ENCODE assay signal across 1 cellular context in the genomic region with DNA sequence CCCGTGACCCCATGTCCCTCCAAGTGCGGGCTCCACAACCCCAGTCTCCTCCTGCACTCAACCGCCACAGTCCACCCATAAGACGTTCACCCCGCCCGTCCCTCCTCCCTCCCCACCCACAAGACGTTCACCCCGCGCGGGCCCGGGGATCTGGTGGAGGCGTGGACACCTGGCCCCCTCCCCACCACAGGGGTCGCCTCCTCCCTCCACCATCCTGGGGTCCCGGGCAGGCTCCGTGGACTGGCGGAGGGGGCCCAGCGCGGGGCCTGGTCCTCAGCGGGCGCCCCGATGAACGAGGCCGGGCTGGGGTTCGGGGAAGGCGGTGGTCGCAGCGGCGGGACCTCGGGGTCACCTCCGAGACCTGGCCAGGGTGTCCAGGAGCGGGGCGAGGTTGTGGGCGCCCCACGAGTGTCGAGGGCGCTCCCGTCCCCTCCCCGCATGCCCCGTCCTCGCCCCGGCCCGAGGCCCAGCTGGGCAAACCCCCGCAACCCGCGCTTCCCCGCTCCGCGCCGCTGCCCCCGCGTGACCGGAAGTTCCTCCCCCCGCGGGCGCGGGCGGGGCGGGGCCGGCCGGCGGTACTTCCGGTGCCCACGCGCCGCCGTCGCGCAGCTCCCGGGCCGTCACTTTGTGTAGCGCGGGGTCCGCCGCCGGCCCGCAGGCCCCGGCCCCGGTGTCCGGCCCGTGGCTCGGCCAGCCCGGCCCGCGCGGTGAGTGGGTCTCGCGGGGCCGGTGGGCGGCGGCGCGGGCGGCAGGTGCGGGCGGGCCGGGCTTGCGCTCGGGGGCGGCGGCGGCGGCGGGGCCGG.
TF ChIP-seq lines count a peak whose summit lies in the region.

A gene (plus strand): TSS at position 578 of the 803 bp plus-strand sequence. CDS start 5,092 bp downstream, outside the sequence.

TF ChIP-seq in HepG2, 621 proteins besides CTCF, POLR2A, EP300 and RAD21 (continued from another document and continues in another):
- TF ChIP-seq, protein P1, sequence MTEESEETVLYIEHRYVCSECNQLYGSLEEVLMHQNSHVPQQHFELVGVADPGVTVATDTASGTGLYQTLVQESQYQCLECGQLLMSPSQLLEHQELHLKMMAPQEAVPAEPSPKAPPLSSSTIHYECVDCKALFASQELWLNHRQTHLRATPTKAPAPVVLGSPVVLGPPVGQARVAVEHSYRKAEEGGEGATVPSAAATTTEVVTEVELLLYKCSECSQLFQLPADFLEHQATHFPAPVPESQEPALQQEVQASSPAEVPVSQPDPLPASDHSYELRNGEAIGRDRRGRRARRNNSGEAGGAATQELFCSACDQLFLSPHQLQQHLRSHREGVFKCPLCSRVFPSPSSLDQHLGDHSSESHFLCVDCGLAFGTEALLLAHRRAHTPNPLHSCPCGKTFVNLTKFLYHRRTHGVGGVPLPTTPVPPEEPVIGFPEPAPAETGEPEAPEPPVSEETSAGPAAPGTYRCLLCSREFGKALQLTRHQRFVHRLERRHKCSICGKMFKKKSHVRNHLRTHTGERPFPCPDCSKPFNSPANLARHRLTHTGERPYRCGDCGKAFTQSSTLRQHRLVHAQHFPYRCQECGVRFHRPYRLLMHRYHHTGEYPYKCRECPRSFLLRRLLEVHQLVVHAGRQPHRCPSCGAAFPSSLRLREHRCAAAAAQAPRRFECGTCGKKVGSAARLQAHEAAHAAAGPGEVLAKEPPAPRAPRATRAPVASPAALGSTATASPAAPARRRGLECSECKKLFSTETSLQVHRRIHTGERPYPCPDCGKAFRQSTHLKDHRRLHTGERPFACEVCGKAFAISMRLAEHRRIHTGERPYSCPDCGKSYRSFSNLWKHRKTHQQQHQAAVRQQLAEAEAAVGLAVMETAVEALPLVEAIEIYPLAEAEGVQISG (CRISPR knock-in tag; IDR thresholded peaks at IDR 0.05), result peak; percentile 35
- TF ChIP-seq NR3C1 (CRISPR knock-in tag; IDR thresholded peaks at IDR 0.05), result no peak
- no peak for TF ChIP-seq SMARCC2 (IDR thresholded peaks at IDR 0.05)
- TF ChIP-seq ZNF552 (CRISPR knock-in tag; IDR thresholded peaks at IDR 0.05; ENCODE audit: borderline replicate concordance), result no peak
- TF ChIP-seq, protein P2, sequence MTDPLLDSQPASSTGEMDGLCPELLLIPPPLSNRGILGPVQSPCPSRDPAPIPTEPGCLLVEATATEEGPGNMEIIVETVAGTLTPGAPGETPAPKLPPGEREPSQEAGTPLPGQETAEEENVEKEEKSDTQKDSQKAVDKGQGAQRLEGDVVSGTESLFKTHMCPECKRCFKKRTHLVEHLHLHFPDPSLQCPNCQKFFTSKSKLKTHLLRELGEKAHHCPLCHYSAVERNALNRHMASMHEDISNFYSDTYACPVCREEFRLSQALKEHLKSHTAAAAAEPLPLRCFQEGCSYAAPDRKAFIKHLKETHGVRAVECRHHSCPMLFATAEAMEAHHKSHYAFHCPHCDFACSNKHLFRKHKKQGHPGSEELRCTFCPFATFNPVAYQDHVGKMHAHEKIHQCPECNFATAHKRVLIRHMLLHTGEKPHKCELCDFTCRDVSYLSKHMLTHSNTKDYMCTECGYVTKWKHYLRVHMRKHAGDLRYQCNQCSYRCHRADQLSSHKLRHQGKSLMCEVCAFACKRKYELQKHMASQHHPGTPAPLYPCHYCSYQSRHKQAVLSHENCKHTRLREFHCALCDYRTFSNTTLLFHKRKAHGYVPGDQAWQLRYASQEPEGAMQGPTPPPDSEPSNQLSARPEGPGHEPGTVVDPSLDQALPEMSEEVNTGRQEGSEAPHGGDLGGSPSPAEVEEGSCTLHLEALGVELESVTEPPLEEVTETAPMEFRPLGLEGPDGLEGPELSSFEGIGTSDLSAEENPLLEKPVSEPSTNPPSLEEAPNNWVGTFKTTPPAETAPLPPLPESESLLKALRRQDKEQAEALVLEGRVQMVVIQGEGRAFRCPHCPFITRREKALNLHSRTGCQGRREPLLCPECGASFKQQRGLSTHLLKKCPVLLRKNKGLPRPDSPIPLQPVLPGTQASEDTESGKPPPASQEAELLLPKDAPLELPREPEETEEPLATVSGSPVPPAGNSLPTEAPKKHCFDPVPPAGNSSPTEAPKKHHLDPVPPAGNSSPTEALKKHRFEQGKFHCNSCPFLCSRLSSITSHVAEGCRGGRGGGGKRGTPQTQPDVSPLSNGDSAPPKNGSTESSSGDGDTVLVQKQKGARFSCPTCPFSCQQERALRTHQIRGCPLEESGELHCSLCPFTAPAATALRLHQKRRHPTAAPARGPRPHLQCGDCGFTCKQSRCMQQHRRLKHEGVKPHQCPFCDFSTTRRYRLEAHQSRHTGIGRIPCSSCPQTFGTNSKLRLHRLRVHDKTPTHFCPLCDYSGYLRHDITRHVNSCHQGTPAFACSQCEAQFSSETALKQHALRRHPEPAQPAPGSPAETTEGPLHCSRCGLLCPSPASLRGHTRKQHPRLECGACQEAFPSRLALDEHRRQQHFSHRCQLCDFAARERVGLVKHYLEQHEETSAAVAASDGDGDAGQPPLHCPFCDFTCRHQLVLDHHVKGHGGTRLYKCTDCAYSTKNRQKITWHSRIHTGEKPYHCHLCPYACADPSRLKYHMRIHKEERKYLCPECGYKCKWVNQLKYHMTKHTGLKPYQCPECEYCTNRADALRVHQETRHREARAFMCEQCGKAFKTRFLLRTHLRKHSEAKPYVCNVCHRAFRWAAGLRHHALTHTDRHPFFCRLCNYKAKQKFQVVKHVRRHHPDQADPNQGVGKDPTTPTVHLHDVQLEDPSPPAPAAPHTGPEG (CRISPR knock-in tag; IDR thresholded peaks at IDR 0.05), result 0 out of 2 replicates have a peak, but pooled peaks have one; percentile 39
- peak; percentile 33 for TF ChIP-seq YY1 (IDR thresholded peaks at IDR 0.05; ENCODE audit: insufficient read depth, insufficient replicate concordance, low read depth, low read length)
- 0 out of 2 replicates have a peak, but pooled peaks have one; percentile 44 for TF ChIP-seq TARDBP (CRISPR knock-in tag; IDR thresholded peaks at IDR 0.05)
- TF ChIP-seq FOXO1 (CRISPR knock-in tag; IDR thresholded peaks at IDR 0.05), result no peak
- TF ChIP-seq, protein P3, sequence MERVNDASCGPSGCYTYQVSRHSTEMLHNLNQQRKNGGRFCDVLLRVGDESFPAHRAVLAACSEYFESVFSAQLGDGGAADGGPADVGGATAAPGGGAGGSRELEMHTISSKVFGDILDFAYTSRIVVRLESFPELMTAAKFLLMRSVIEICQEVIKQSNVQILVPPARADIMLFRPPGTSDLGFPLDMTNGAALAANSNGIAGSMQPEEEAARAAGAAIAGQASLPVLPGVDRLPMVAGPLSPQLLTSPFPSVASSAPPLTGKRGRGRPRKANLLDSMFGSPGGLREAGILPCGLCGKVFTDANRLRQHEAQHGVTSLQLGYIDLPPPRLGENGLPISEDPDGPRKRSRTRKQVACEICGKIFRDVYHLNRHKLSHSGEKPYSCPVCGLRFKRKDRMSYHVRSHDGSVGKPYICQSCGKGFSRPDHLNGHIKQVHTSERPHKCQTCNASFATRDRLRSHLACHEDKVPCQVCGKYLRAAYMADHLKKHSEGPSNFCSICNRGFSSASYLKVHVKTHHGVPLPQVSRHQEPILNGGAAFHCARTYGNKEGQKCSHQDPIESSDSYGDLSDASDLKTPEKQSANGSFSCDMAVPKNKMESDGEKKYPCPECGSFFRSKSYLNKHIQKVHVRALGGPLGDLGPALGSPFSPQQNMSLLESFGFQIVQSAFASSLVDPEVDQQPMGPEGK (CRISPR knock-in tag; IDR thresholded peaks at IDR 0.05), result 0 out of 2 replicates have a peak, but pooled peaks have one; percentile 23
- TF ChIP-seq ZBTB1 (CRISPR knock-in tag; IDR thresholded peaks at IDR 0.05; ENCODE audit: borderline replicate concordance), result no peak
- TF ChIP-seq SP2 (CRISPR knock-in tag; IDR thresholded peaks at IDR 0.05), result peak; percentile 59
- TF ChIP-seq KDM5B (CRISPR knock-in tag; IDR thresholded peaks at IDR 0.05; ENCODE audit: borderline replicate concordance), result 0 out of 2 replicates have a peak, but pooled peaks have one; percentile 33
- TF ChIP-seq, protein P4, sequence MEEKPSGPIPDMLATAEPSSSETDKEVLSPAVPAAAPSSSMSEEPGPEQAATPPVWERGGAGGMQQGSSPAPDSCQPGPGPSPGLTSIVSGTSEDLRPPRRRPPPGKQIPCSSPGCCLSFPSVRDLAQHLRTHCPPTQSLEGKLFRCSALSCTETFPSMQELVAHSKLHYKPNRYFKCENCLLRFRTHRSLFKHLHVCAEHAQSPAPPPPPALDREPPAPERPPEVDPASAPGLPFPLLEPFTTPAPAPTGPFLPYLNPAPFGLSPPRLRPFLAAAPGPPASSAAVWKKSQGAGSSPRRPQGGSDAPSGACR (CRISPR knock-in tag; IDR thresholded peaks at IDR 0.05), result no peak
- TF ChIP-seq ATF7-NPFF (CRISPR knock-in tag; IDR thresholded peaks at IDR 0.05; ENCODE audit: low read depth), result 0 out of 2 replicates have a peak, but pooled peaks have one; percentile 17
- TF ChIP-seq MLLT10 (CRISPR knock-in tag; IDR thresholded peaks at IDR 0.05), result no peak
- TF ChIP-seq ZFYVE20 (CRISPR knock-in tag; IDR thresholded peaks at IDR 0.05; ENCODE audit: borderline replicate concordance, low read depth), result peak; percentile 39; the same call in 1 of the 2 replicates
- TF ChIP-seq ZNF235 (CRISPR knock-in tag; IDR thresholded peaks at IDR 0.05; ENCODE audit: borderline replicate concordance), result no peak
- 0 out of 2 replicates have a peak, but pooled peaks have one; percentile 38 for TF ChIP-seq AKAP8 (CRISPR knock-in tag; IDR thresholded peaks at IDR 0.05)
- TF ChIP-seq, protein P5, sequence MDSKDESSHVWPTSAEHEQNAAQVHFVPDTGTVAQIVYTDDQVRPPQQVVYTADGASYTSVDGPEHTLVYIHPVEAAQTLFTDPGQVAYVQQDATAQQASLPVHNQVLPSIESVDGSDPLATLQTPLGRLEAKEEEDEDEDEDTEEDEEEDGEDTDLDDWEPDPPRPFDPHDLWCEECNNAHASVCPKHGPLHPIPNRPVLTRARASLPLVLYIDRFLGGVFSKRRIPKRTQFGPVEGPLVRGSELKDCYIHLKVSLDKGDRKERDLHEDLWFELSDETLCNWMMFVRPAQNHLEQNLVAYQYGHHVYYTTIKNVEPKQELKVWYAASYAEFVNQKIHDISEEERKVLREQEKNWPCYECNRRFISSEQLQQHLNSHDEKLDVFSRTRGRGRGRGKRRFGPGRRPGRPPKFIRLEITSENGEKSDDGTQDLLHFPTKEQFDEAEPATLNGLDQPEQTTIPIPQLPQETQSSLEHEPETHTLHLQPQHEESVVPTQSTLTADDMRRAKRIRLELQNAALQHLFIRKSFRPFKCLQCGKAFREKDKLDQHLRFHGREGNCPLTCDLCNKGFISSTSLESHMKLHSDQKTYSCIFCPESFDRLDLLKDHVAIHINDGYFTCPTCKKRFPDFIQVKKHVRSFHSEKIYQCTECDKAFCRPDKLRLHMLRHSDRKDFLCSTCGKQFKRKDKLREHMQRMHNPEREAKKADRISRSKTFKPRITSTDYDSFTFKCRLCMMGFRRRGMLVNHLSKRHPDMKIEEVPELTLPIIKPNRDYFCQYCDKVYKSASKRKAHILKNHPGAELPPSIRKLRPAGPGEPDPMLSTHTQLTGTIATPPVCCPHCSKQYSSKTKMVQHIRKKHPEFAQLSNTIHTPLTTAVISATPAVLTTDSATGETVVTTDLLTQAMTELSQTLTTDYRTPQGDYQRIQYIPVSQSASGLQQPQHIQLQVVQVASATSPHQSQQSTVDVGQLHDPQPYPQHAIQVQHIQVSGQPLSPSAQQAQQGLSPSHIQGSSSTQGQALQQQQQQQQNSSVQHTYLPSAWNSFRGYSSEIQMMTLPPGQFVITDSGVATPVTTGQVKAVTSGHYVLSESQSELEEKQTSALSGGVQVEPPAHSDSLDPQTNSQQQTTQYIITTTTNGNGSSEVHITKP (CRISPR knock-in tag; IDR thresholded peaks at IDR 0.05; ENCODE audit: low read depth), result no peak
- TF ChIP-seq ARNT2 (CRISPR knock-in tag; IDR thresholded peaks at IDR 0.05; ENCODE audit: low read depth), result peak; percentile 30; the same call in 1 of the 2 replicates
- TF ChIP-seq, protein P6, sequence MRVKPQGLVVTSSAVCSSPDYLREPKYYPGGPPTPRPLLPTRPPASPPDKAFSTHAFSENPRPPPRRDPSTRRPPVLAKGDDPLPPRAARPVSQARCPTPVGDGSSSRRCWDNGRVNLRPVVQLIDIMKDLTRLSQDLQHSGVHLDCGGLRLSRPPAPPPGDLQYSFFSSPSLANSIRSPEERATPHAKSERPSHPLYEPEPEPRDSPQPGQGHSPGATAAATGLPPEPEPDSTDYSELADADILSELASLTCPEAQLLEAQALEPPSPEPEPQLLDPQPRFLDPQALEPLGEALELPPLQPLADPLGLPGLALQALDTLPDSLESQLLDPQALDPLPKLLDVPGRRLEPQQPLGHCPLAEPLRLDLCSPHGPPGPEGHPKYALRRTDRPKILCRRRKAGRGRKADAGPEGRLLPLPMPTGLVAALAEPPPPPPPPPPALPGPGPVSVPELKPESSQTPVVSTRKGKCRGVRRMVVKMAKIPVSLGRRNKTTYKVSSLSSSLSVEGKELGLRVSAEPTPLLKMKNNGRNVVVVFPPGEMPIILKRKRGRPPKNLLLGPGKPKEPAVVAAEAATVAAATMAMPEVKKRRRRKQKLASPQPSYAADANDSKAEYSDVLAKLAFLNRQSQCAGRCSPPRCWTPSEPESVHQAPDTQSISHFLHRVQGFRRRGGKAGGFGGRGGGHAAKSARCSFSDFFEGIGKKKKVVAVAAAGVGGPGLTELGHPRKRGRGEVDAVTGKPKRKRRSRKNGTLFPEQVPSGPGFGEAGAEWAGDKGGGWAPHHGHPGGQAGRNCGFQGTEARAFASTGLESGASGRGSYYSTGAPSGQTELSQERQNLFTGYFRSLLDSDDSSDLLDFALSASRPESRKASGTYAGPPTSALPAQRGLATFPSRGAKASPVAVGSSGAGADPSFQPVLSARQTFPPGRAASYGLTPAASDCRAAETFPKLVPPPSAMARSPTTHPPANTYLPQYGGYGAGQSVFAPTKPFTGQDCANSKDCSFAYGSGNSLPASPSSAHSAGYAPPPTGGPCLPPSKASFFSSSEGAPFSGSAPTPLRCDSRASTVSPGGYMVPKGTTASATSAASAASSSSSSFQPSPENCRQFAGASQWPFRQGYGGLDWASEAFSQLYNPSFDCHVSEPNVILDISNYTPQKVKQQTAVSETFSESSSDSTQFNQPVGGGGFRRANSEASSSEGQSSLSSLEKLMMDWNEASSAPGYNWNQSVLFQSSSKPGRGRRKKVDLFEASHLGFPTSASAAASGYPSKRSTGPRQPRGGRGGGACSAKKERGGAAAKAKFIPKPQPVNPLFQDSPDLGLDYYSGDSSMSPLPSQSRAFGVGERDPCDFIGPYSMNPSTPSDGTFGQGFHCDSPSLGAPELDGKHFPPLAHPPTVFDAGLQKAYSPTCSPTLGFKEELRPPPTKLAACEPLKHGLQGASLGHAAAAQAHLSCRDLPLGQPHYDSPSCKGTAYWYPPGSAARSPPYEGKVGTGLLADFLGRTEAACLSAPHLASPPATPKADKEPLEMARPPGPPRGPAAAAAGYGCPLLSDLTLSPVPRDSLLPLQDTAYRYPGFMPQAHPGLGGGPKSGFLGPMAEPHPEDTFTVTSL (CRISPR knock-in tag; IDR thresholded peaks at IDR 0.05; ENCODE audit: borderline replicate concordance), result no peak
- TF ChIP-seq, protein P7, sequence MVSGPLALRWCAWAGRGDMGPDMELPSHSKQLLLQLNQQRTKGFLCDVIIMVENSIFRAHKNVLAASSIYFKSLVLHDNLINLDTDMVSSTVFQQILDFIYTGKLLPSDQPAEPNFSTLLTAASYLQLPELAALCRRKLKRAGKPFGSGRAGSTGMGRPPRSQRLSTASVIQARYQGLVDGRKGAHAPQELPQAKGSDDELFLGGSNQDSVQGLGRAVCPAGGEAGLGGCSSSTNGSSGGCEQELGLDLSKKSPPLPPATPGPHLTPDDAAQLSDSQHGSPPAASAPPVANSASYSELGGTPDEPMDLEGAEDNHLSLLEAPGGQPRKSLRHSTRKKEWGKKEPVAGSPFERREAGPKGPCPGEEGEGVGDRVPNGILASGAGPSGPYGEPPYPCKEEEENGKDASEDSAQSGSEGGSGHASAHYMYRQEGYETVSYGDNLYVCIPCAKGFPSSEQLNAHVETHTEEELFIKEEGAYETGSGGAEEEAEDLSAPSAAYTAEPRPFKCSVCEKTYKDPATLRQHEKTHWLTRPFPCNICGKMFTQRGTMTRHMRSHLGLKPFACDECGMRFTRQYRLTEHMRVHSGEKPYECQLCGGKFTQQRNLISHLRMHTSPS (CRISPR knock-in tag; IDR thresholded peaks at IDR 0.05; ENCODE audit: low read depth), result no peak
